In genomic region chr20:22217712-22218352, GRCh38 we compare ENCODE assay signal across 29 cellular contexts.
"Had no signal": no experiment of that assay in that cellular context is flagged by ENCODE, and none has a peak within 500 bp of the region (broad histone marks: within the 10 kb centered on the region; RNA-seq: fewer than 3 reads in every experiment).

No MANE protein-coding gene starts in this region.

- ATAC-seq: activated CD4-positive, CD25-positive, alpha-beta regulatory T cell treated with anti-CD3 and anti-CD28 coated beads, Interleukin-2, amount 50 U/mL, for 24 hours; body of pancreas; left colon; lower lobe of right lung; natural killer cell treated with Interleukin-12 subunit alpha and Interleukin-12 subunit beta and Interleukin-15 and Interleukin-18, amount 100 ng/mL, for 72 hours; stimulated activated effector memory CD8-positive, alpha-beta T cell treated with anti-CD3 and anti-CD28 coated beads, Interleukin-12 subunit alpha, Interleukin-12 subunit beta, amount 100 ng/mL, for 72 hours had no signal

- DNase-seq: activated CD4-positive, alpha-beta T cell treated with anti-CD3 and anti-CD28 coated beads for 48 hours; activated CD4-positive, alpha-beta T cell treated with anti-CD3 and anti-CD28 coated beads, Interleukin-2, amount 50 U/mL, for 48 hours; activated CD8-positive, alpha-beta memory T cell treated with anti-CD3 and anti-CD28 coated beads, Interleukin-2, amount 50 U/mL, for 4 hours; activated effector memory CD4-positive, alpha-beta T cell treated with anti-CD3 and anti-CD28 coated beads, Interleukin-2, amount 50 U/mL, for 16 hours; activated naive CD4-positive, alpha-beta T cell treated with anti-CD3 and anti-CD28 coated beads for 36 hours; activated naive CD8-positive, alpha-beta T cell treated with anti-CD3 and anti-CD28 coated beads for 36 hours; activated T-cell treated with anti-CD3 and anti-CD28 coated beads, Interleukin-2, amount 50 U/mL, for 1 hour; adrenal gland; aorta; body of pancreas; endodermal cell; foreskin melanocyte; left colon; lower lobe of right lung; mesenchymal stem cell; sigmoid colon; small intestine; stimulated activated CD4-positive, alpha-beta T cell treated with anti-CD3 and anti-CD28 coated beads, Interleukin-4, amount 100 ng/mL, for 24 hours; T-helper 9 cell; trophoblast cell had no signal

- H3K9me3 Mint-ChIP-seq: activated naive CD4-positive, alpha-beta T cell treated with anti-CD3 and anti-CD28 coated beads for 36 hours; activated naive CD8-positive, alpha-beta T cell treated with anti-CD3 and anti-CD28 coated beads for 36 hours; activated T-helper 1 cell treated with anti-CD3 and anti-CD28 coated beads, Interleukin-12 subunit alpha, Interleukin-12 subunit beta, Interleukin-2, Interleukin-4 antibody, amounts not matched to agents 30 ng/mL and 10 ng/mL and 1 ng/mL, durations not matched to agents 14 hours and 24 hours and 36 hours; endodermal cell; stimulated activated naive CD8-positive, alpha-beta T cell treated with anti-CD3 and anti-CD28 coated beads, Interleukin-15, Interleukin-2, amounts not matched to agents 100 ng/mL and 50 ng/mL, for 24 hours; T-helper 1 cell treated with Interleukin-12 subunit alpha and Interleukin-12 subunit beta and Interleukin-4 antibody, amounts not matched to agents 30 μg/mL and 1 μg/mL, for 36 hours had no signal

- H3K4me1 ChIP-seq: adrenal gland, body of pancreas, esophagus muscularis mucosa, lower lobe of right lung, sigmoid colon had no signal

- H3K27ac Mint-ChIP-seq: activated naive CD4-positive, alpha-beta T cell treated with anti-CD3 and anti-CD28 coated beads for 36 hours; activated naive CD8-positive, alpha-beta T cell treated with anti-CD3 and anti-CD28 coated beads for 36 hours; activated T-helper 1 cell treated with anti-CD3 and anti-CD28 coated beads, Interleukin-12 subunit alpha, Interleukin-12 subunit beta, Interleukin-2, Interleukin-4 antibody, amounts not matched to agents 30 ng/mL and 10 ng/mL and 1 ng/mL, durations not matched to agents 14 hours and 24 hours and 36 hours; endodermal cell; natural killer cell treated with Interleukin-12 subunit alpha and Interleukin-12 subunit beta and Interleukin-15 and Interleukin-18, amount 100 ng/mL, for 72 hours; stimulated activated effector memory CD8-positive, alpha-beta T cell treated with anti-CD3 and anti-CD28 coated beads, Interleukin-12 subunit alpha, Interleukin-12 subunit beta, amount 100 ng/mL, for 72 hours; stimulated activated naive CD8-positive, alpha-beta T cell treated with anti-CD3 and anti-CD28 coated beads, Interleukin-15, Interleukin-2, amounts not matched to agents 100 ng/mL and 50 ng/mL, for 24 hours; T-helper 1 cell treated with Interleukin-12 subunit alpha and Interleukin-12 subunit beta and Interleukin-4 antibody, amounts not matched to agents 30 μg/mL and 1 μg/mL, for 36 hours had no signal

- H3K27me3 ChIP-seq: body of pancreas had no signal

- H3K27me3 Mint-ChIP-seq: natural killer cell treated with Interleukin-12 subunit alpha and Interleukin-12 subunit beta and Interleukin-15 and Interleukin-18, amount 100 ng/mL, for 72 hours; stimulated activated naive CD8-positive, alpha-beta T cell treated with anti-CD3 and anti-CD28 coated beads, Interleukin-15, Interleukin-2, amounts not matched to agents 100 ng/mL and 50 ng/mL, for 24 hours had no signal

- H3K4me1 Mint-ChIP-seq: activated naive CD8-positive, alpha-beta T cell treated with anti-CD3 and anti-CD28 coated beads for 36 hours; endodermal cell; stimulated activated effector memory CD8-positive, alpha-beta T cell treated with anti-CD3 and anti-CD28 coated beads, Interleukin-12 subunit alpha, Interleukin-12 subunit beta, amount 100 ng/mL, for 72 hours had no signal

- H3K36me3 Mint-ChIP-seq: activated naive CD8-positive, alpha-beta T cell treated with anti-CD3 and anti-CD28 coated beads for 36 hours; natural killer cell treated with Interleukin-12 subunit alpha and Interleukin-12 subunit beta and Interleukin-15 and Interleukin-18, amount 100 ng/mL, for 72 hours; stimulated activated effector memory CD8-positive, alpha-beta T cell treated with anti-CD3 and anti-CD28 coated beads, Interleukin-12 subunit alpha, Interleukin-12 subunit beta, amount 100 ng/mL, for 72 hours had no signal

- H3K4me3 Mint-ChIP-seq: activated naive CD4-positive, alpha-beta T cell treated with anti-CD3 and anti-CD28 coated beads for 36 hours; activated naive CD8-positive, alpha-beta T cell treated with anti-CD3 and anti-CD28 coated beads for 36 hours; activated T-helper 1 cell treated with anti-CD3 and anti-CD28 coated beads, Interleukin-12 subunit alpha, Interleukin-12 subunit beta, Interleukin-2, Interleukin-4 antibody, amounts not matched to agents 30 ng/mL and 10 ng/mL and 1 ng/mL, durations not matched to agents 14 hours and 24 hours and 36 hours; endodermal cell; natural killer cell treated with Interleukin-12 subunit alpha and Interleukin-12 subunit beta and Interleukin-15 and Interleukin-18, amount 100 ng/mL, for 72 hours; stimulated activated effector memory CD8-positive, alpha-beta T cell treated with anti-CD3 and anti-CD28 coated beads, Interleukin-12 subunit alpha, Interleukin-12 subunit beta, amount 100 ng/mL, for 72 hours; stimulated activated naive CD8-positive, alpha-beta T cell treated with anti-CD3 and anti-CD28 coated beads, Interleukin-15, Interleukin-2, amounts not matched to agents 100 ng/mL and 50 ng/mL, for 24 hours; T-helper 1 cell treated with Interleukin-12 subunit alpha and Interleukin-12 subunit beta and Interleukin-4 antibody, amounts not matched to agents 30 μg/mL and 1 μg/mL, for 36 hours had no signal

- H3K9me3 ChIP-seq: adrenal gland, body of pancreas, esophagus muscularis mucosa, lower lobe of right lung, sigmoid colon, thoracic aorta had no signal

- H3K36me3 ChIP-seq: adrenal gland, esophagus muscularis mucosa, lower lobe of right lung, sigmoid colon, thoracic aorta had no signal

- H3K4me3 ChIP-seq: adrenal gland, body of pancreas, esophagus muscularis mucosa, lower lobe of right lung, sigmoid colon, thoracic aorta had no signal

- H3K27ac ChIP-seq: adrenal gland, body of pancreas, esophagus muscularis mucosa, lower lobe of right lung, sigmoid colon, thoracic aorta, VCaP had no signal
